In the genomic region with DNA sequence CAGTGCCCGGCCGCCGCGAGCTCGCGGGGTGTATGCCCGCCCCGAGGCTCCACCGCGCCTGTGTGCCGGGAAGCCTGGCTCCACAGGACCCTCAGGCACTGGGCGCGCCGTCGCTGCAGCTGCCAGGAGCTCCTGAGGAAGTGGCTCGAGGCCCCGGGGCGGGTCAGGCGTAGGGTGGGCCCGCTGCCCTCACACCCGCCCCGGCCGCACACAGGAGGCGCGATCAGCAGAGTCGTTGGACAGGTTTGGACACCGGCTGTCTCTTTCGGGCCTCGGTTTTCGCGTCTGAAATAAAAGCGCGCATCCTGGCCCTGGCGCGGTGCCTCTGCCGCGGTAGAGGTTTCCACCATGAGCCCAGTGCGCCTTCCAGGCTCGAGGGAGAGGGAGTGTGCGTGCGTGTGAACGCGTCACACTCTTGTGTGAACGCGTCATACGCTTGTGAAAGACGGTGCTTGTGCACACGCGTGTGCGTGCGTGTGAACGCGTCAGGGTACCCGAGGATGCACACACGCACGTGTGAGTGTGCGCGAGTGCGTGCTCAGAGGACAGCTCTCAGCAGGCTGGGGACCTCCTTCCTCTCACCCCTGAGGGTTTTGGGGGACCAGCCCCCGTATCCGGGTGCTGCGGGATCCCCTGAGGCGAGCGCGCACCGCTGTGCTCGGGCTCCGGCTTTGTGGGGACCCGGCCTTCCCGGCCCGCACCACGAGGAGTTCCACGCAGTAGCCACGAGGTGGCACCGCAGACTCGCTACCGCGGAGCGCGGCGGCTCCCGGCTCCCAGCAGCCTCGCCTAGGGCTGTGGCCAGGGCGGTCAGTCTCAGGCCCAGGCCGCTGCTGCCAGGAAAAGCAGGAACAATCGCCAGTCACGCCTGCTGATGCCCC, we compare ENCODE assay signal across 8 cellular contexts.
DNase-seq lines count a peak whose midpoint lies in the region; ATAC-seq and TF ChIP-seq lines count a peak whose summit lies in the region.

No MANE protein-coding gene starts in this region.

- H3K27me3 ChIP-seq in DND-41 (ENCODE audit: insufficient read depth, low read length, poor library complexity) (no peaks in the 10 kb centered on the region), HAP-1 (ENCODE audit: low read depth) (no peaks in the 10 kb centered on the region), esophagus squamous epithelium (peaks cover 0 to 43% (median 2%) of the 10 kb centered on the region in 4 donors)

- WGBS in esophagus squamous epithelium, 2 donors = 0 to 9% methylated on average over 2 to 4 of the region's 87 CpGs

- ATAC-seq in DND-41 (ENCODE audit: insufficient read depth, low read depth) = peak; percentile 79
- peak; percentile 79 for ATAC-seq in stimulated activated naive CD8-positive, alpha-beta T cell treated with anti-CD3 and anti-CD28 coated beads, Interleukin-15, Interleukin-2, amounts not matched to agents 100 U/mL and 50 U/mL, for 24 hours

- H4K20me1 ChIP-seq in DND-41 (ENCODE audit: insufficient read depth, low read length) = no peaks in the 10 kb centered on the region

- DNase-seq in DND-41 (peak; percentile 13), HAP-1 (ENCODE audit: low spot score in 2 of 2) (peak; percentile 54 to 85), NCI-H345 (lab: John Stamatoyannopoulos, UW) (peak; percentile 53), esophagus squamous epithelium (lab: John Stamatoyannopoulos, UW) (no peak), mucosa of gallbladder (ENCODE audit: low spot score) (peak; percentile 79), NCI-H2081 treated with DMSO at 0.1 percent for 48 hours (lab: John Stamatoyannopoulos, UW) (no peak)
- DNase-seq in activated CD8-positive, alpha-beta memory T cell treated with anti-CD3 and anti-CD28 coated beads, Interleukin-2, amount 50 U/mL, for 4 hours = peak; percentile 43
- peak; percentile 59 for DNase-seq in stimulated activated naive CD8-positive, alpha-beta T cell treated with anti-CD3 and anti-CD28 coated beads, Interleukin-15, Interleukin-2, amounts not matched to agents 100 U/mL and 50 U/mL, for 24 hours

- no peak overlapping the region for H3K9ac ChIP-seq in DND-41 (ENCODE audit: low read depth, low read length)

- TF ChIP-seq CTCF in DND-41 (IDR thresholded peaks at IDR 0.05; ENCODE audit: borderline replicate concordance, extremely low read depth, low read length, poor library complexity, severe bottlenecking) (peak; percentile 55), esophagus squamous epithelium (IDR thresholded peaks at IDR 0.05) (peak in 5 of 6 experiments; percentile 34 to 69 (median 62))

- H3K9me3 ChIP-seq in DND-41 (ENCODE audit: insufficient read depth, low read length, severe bottlenecking) (no peaks in the 10 kb centered on the region), HAP-1 (no peaks in the 10 kb centered on the region), esophagus squamous epithelium (no peaks in the 10 kb centered on the region)

- no peak overlapping the region for H2AFZ ChIP-seq in DND-41 (ENCODE audit: low read depth, low read length)

- H3K4me3 ChIP-seq in DND-41 (ENCODE audit: low read depth in 1 of 2, low read length in 2 of 2) = no peak overlapping the region
- peak overlapping the region; percentile 10; the same call in 1 of the 2 replicates for H3K4me3 ChIP-seq in HAP-1
- peak overlapping the region in 3 of 4 donors; percentile 25 to 57 (median 33) for H3K4me3 ChIP-seq in esophagus squamous epithelium

- no peak for TF ChIP-seq POLR2A in esophagus squamous epithelium (IDR thresholded peaks at IDR 0.05)

- no peaks in the 10 kb centered on the region for H3K79me2 ChIP-seq in DND-41 (ENCODE audit: insufficient read depth, low read length)

- H3K36me3 ChIP-seq in DND-41 (ENCODE audit: insufficient read depth, low read length) (no peaks in the 10 kb centered on the region), HAP-1 (replicated peaks) (no peaks in the 10 kb centered on the region), esophagus squamous epithelium (no peaks in the 10 kb centered on the region)

- intact Hi-C loops in esophagus squamous epithelium (cut with DNase I) = no loop called here

- H3K27ac ChIP-seq in DND-41 (ENCODE audit: low read length) = no peak overlapping the region
- no peak overlapping the region for H3K27ac ChIP-seq in esophagus squamous epithelium

- H3K4me2 ChIP-seq in DND-41 (ENCODE audit: insufficient read depth, low read length) = no peak overlapping the region; the same call in 1 of the 2 replicates

- in situ Hi-C loops in HAP-1 (cut with MboI; ENCODE audit: low sequenced_read_pairs) = no loop called here

- H3K4me1 ChIP-seq in DND-41 (ENCODE audit: insufficient read depth, low read length) (no peaks in the 10 kb centered on the region), HAP-1 (no peaks in the 10 kb centered on the region), esophagus squamous epithelium (peaks cover 8 to 13% (median 9%) of the 10 kb centered on the region in 3 donors)

Comparison
In these comparisons a context has a peak if more than half of its experiments do, and no peak if none do; other contexts are left out.
1. DNase-seq: peak in DND-41 (single experiment), HAP-1 (2 of 2), NCI-H345 (single experiment), activated CD8-positive, alpha-beta memory T cell treated with anti-CD3 and anti-CD28 coated beads, Interleukin-2, amount 50 U/mL, for 4 hours (single experiment), mucosa of gallbladder (single experiment) and stimulated activated naive CD8-positive, alpha-beta T cell treated with anti-CD3 and anti-CD28 coated beads, Interleukin-15, Interleukin-2, amounts not matched to agents 100 U/mL and 50 U/mL, for 24 hours (single experiment); none in esophagus squamous epithelium (single experiment) and NCI-H2081 treated with DMSO at 0.1 percent for 48 hours (single experiment).
2. H3K4me3 ChIP-seq: peak in HAP-1 (single experiment) and esophagus squamous epithelium (3 of 4); none in DND-41 (0 of 2).